In the genomic region with DNA sequence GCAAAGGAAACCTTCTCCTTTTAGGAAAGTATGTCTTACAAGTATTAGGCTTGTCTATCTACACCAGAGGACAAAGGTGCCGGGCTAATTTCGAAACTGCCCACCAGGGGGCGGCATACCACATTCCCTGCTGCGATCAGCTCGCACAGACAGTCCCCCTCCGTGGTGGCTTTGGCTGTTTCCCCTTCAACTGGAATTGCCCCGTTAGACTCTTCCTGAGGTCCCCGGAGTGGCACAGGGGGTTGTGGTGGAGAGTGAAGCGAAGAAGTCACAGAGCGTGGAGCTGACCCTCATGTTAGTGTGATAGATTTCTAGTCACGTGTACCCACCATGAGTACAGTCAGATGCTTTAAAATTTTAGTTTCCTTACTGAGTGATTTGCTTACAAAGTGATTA, we compare ENCODE assay signal across 1 cellular context.
TF ChIP-seq lines count a peak whose summit lies in the region.

No MANE protein-coding gene starts in this region.

TF ChIP-seq in HepG2, 621 proteins besides CTCF, POLR2A, EP300 and RAD21 (continued from another document and continues in another):
- TF ChIP-seq THRA (CRISPR knock-in tag; IDR thresholded peaks at IDR 0.05; ENCODE audit: borderline replicate concordance) (0 out of 2 replicates have a peak, but pooled peaks have one; percentile 23), ZSCAN12 (CRISPR knock-in tag; IDR thresholded peaks at IDR 0.05) (no peak), GTF2F1 (IDR thresholded peaks at IDR 0.05; ENCODE audit: low read length) (no peak), ONECUT2 (CRISPR knock-in tag; IDR thresholded peaks at IDR 0.05) (no peak), MXD4 (CRISPR knock-in tag; IDR thresholded peaks at IDR 0.05) (no peak), EED (CRISPR knock-in tag; IDR thresholded peaks at IDR 0.05) (no peak), RXRB (CRISPR knock-in tag; IDR thresholded peaks at IDR 0.05; ENCODE audit: borderline replicate concordance) (peak; percentile 26; the same call in 1 of the 2 replicates), REPIN1 (CRISPR knock-in tag; IDR thresholded peaks at IDR 0.05; ENCODE audit: borderline replicate concordance, low read depth) (peak; percentile 62; the same call in 1 of the 2 replicates), RBFOX2 (IDR thresholded peaks at IDR 0.05; ENCODE audit: low read depth, low read length) (no peak), ATF7 (IDR thresholded peaks at IDR 0.05) (no peak), ATF7 (CRISPR knock-in tag; IDR thresholded peaks at IDR 0.05) (no peak), ARNT2 (CRISPR knock-in tag; IDR thresholded peaks at IDR 0.05; ENCODE audit: low read depth) (0 out of 2 replicates have a peak, but pooled peaks have one; percentile 33), EEA1 (CRISPR knock-in tag; IDR thresholded peaks at IDR 0.05; ENCODE audit: borderline replicate concordance) (no peak), ZNF749 (CRISPR knock-in tag; IDR thresholded peaks at IDR 0.05; ENCODE audit: borderline replicate concordance) (no peak), ZNF256 (CRISPR knock-in tag; conservative IDR thresholded peaks at IDR 0.05) (no peak), PAF1 (CRISPR knock-in tag; IDR thresholded peaks at IDR 0.05) (no peak), GATAD2A (CRISPR knock-in tag; IDR thresholded peaks at IDR 0.05) (peak; percentile 44; the same call in 1 of the 2 replicates), SOX13 (IDR thresholded peaks at IDR 0.05) (no peak), SOX13 (CRISPR knock-in tag; conservative IDR thresholded peaks at IDR 0.05 in 1 of 2, IDR thresholded peaks at IDR 0.05 in 1 of 2) (peak in 1 of 2 experiments; percentile 47; a peak in 2 of 4 replicates), MXI1 (IDR thresholded peaks at IDR 0.05; ENCODE audit: borderline replicate concordance, low read depth, low read length) (no peak), SMC3 (IDR thresholded peaks at IDR 0.05; ENCODE audit: low read length) (peak; percentile 83), TBP (CRISPR knock-in tag; IDR thresholded peaks at IDR 0.05) (no peak), ZNF333 (CRISPR knock-in tag; IDR thresholded peaks at IDR 0.05; ENCODE audit: borderline replicate concordance) (no peak), ELF1 (CRISPR knock-in tag; IDR thresholded peaks at IDR 0.05) (no peak), CSRNP1 (CRISPR knock-in tag; IDR thresholded peaks at IDR 0.05) (no peak), ZNF619 (CRISPR knock-in tag; IDR thresholded peaks at IDR 0.05) (0 out of 2 replicates have a peak, but pooled peaks have one; percentile 74), ZNF709 (CRISPR knock-in tag; IDR thresholded peaks at IDR 0.05) (no peak), ZNF382 (CRISPR knock-in tag; IDR thresholded peaks at IDR 0.05; ENCODE audit: borderline replicate concordance) (no peak), SYNCRIP (IDR thresholded peaks at IDR 0.05; ENCODE audit: insufficient read depth, low read depth, low read length) (no peak), SRSF1 (optimal IDR thresholded peaks at IDR 0.05; ENCODE audit: low read depth, low read length) (no peak), LCORL (IDR thresholded peaks at IDR 0.05) (no peak), LCORL (CRISPR knock-in tag; IDR thresholded peaks at IDR 0.05) (peak; percentile 48; the same call in 1 of the 2 replicates), NFATC3 (CRISPR knock-in tag; IDR thresholded peaks at IDR 0.05) (no peak), ZNF275 (CRISPR knock-in tag; IDR thresholded peaks at IDR 0.05; ENCODE audit: borderline replicate concordance) (no peak), RORA (CRISPR knock-in tag; IDR thresholded peaks at IDR 0.05) (no peak), SIX1 (CRISPR knock-in tag; IDR thresholded peaks at IDR 0.05; ENCODE audit: borderline replicate concordance) (no peak)
- TF ChIP-seq, protein P1, sequence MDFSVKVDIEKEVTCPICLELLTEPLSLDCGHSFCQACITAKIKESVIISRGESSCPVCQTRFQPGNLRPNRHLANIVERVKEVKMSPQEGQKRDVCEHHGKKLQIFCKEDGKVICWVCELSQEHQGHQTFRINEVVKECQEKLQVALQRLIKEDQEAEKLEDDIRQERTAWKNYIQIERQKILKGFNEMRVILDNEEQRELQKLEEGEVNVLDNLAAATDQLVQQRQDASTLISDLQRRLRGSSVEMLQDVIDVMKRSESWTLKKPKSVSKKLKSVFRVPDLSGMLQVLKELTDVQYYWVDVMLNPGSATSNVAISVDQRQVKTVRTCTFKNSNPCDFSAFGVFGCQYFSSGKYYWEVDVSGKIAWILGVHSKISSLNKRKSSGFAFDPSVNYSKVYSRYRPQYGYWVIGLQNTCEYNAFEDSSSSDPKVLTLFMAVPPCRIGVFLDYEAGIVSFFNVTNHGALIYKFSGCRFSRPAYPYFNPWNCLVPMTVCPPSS (IDR thresholded peaks at IDR 0.05), result no peak
- TF ChIP-seq, protein P2, sequence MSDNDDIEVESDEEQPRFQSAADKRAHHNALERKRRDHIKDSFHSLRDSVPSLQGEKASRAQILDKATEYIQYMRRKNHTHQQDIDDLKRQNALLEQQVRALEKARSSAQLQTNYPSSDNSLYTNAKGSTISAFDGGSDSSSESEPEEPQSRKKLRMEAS (IDR thresholded peaks at IDR 0.05), result no peak
- TF ChIP-seq, protein P3, sequence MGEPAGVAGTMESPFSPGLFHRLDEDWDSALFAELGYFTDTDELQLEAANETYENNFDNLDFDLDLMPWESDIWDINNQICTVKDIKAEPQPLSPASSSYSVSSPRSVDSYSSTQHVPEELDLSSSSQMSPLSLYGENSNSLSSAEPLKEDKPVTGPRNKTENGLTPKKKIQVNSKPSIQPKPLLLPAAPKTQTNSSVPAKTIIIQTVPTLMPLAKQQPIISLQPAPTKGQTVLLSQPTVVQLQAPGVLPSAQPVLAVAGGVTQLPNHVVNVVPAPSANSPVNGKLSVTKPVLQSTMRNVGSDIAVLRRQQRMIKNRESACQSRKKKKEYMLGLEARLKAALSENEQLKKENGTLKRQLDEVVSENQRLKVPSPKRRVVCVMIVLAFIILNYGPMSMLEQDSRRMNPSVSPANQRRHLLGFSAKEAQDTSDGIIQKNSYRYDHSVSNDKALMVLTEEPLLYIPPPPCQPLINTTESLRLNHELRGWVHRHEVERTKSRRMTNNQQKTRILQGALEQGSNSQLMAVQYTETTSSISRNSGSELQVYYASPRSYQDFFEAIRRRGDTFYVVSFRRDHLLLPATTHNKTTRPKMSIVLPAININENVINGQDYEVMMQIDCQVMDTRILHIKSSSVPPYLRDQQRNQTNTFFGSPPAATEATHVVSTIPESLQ (CRISPR knock-in tag; conservative IDR thresholded peaks at IDR 0.05), result no peak
- TF ChIP-seq, protein P4, sequence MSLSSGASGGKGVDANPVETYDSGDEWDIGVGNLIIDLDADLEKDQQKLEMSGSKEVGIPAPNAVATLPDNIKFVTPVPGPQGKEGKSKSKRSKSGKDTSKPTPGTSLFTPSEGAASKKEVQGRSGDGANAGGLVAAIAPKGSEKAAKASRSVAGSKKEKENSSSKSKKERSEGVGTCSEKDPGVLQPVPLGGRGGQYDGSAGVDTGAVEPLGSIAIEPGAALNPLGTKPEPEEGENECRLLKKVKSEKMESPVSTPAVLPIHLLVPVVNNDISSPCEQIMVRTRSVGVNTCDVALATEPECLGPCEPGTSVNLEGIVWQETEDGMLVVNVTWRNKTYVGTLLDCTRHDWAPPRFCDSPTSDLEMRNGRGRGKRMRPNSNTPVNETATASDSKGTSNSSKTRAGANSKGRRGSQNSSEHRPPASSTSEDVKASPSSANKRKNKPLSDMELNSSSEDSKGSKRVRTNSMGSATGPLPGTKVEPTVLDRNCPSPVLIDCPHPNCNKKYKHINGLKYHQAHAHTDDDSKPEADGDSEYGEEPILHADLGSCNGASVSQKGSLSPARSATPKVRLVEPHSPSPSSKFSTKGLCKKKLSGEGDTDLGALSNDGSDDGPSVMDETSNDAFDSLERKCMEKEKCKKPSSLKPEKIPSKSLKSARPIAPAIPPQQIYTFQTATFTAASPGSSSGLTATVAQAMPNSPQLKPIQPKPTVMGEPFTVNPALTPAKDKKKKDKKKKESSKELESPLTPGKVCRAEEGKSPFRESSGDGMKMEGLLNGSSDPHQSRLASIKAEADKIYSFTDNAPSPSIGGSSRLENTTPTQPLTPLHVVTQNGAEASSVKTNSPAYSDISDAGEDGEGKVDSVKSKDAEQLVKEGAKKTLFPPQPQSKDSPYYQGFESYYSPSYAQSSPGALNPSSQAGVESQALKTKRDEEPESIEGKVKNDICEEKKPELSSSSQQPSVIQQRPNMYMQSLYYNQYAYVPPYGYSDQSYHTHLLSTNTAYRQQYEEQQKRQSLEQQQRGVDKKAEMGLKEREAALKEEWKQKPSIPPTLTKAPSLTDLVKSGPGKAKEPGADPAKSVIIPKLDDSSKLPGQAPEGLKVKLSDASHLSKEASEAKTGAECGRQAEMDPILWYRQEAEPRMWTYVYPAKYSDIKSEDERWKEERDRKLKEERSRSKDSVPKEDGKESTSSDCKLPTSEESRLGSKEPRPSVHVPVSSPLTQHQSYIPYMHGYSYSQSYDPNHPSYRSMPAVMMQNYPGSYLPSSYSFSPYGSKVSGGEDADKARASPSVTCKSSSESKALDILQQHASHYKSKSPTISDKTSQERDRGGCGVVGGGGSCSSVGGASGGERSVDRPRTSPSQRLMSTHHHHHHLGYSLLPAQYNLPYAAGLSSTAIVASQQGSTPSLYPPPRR (CRISPR knock-in tag; IDR thresholded peaks at IDR 0.05; ENCODE audit: borderline replicate concordance), result no peak
- TF ChIP-seq, protein P5, sequence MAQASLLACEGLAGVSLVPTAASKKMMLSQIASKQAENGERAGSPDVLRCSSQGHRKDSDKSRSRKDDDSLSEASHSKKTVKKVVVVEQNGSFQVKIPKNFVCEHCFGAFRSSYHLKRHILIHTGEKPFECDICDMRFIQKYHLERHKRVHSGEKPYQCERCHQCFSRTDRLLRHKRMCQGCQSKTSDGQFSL (CRISPR knock-in tag; IDR thresholded peaks at IDR 0.05), result no peak
- TF ChIP-seq, protein P6, sequence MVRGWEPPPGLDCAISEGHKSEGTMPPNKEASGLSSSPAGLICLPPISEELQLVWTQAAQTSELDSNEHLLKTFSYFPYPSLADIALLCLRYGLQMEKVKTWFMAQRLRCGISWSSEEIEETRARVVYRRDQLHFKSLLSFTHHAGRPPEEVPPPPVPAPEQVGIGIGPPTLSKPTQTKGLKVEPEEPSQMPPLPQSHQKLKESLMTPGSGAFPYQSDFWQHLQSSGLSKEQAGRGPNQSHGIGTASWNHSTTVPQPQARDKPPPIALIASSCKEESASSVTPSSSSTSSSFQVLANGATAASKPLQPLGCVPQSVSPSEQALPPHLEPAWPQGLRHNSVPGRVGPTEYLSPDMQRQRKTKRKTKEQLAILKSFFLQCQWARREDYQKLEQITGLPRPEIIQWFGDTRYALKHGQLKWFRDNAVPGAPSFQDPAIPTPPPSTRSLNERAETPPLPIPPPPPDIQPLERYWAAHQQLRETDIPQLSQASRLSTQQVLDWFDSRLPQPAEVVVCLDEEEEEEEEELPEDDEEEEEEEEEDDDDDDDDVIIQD (CRISPR knock-in tag; IDR thresholded peaks at IDR 0.05; ENCODE audit: low read depth), result 0 out of 2 replicates have a peak, but pooled peaks have one; percentile 23
- TF ChIP-seq, protein P7, sequence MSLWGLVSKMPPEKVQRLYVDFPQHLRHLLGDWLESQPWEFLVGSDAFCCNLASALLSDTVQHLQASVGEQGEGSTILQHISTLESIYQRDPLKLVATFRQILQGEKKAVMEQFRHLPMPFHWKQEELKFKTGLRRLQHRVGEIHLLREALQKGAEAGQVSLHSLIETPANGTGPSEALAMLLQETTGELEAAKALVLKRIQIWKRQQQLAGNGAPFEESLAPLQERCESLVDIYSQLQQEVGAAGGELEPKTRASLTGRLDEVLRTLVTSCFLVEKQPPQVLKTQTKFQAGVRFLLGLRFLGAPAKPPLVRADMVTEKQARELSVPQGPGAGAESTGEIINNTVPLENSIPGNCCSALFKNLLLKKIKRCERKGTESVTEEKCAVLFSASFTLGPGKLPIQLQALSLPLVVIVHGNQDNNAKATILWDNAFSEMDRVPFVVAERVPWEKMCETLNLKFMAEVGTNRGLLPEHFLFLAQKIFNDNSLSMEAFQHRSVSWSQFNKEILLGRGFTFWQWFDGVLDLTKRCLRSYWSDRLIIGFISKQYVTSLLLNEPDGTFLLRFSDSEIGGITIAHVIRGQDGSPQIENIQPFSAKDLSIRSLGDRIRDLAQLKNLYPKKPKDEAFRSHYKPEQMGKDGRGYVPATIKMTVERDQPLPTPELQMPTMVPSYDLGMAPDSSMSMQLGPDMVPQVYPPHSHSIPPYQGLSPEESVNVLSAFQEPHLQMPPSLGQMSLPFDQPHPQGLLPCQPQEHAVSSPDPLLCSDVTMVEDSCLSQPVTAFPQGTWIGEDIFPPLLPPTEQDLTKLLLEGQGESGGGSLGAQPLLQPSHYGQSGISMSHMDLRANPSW (CRISPR knock-in tag; IDR thresholded peaks at IDR 0.05; ENCODE audit: borderline replicate concordance), result no peak
- TF ChIP-seq, protein P8, sequence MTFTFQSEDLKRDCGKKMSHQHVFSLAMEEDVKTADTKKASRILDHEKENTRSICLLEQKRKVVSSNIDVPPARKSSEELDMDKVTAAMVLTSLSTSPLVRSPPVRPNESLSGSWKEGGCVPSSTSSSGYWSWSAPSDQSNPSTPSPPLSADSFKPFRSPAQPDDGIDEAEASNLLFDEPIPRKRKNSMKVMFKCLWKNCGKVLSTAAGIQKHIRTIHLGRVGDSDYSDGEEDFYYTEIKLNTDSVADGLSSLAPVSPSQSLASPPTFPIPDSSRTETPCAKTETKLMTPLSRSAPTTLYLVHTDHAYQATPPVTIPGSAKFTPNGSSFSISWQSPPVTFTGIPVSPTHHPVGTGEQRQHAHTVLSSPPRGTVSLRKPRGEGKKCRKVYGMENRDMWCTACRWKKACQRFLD (CRISPR knock-in tag; IDR thresholded peaks at IDR 0.05; ENCODE audit: borderline replicate concordance), result no peak
